Comparison of ENCODE assay signal across 10 cellular contexts in the genomic region with DNA sequence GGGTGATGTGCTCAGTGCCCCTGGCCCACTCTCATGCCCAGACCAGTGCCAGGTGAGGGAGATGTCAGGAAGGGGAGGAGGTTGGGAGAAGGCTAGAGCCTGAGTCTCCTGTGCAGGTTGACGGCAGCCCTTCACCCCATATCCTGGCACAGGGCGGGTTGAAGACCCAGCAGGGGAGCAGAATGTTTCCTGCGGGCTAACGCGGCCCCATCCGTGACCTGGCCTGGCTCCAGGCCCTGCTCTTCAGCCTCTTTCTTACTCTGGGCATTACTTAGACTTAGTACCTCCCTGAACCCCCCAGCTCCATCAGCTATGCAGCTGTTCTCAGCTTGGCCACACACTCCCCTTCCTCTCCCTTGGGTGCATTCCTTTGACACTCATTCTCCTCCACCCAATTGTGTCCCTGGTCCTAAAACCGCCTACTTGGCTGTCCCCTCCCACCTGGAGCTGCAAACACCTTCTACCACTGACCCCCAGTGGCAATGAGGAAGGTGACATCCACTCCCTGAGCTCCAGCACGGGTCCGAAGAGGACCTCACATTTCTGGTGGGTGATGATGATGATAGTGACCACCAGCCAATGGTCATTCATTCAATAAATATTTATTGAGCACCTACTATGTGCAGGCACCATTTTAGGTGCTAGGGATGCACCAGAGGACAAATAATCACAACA.
DNase-seq lines count a peak whose midpoint lies in the region; ATAC-seq, FAIRE-seq and TF ChIP-seq lines count a peak whose summit lies in the region.
"Had no signal": no experiment of that assay in that cellular context is flagged by ENCODE, and none has a peak within 500 bp of the region (broad histone marks: within the 10 kb centered on the region; RNA-seq: fewer than 3 reads in every experiment).

No MANE protein-coding gene starts in this region.

- no peaks in the 10 kb centered on the region for H3K4me1 ChIP-seq in breast epithelium

- H3K4me3 Mint-ChIP-seq in MCF 10A (ENCODE audit: unreplicated experiment) (no peak overlapping the region), CD14-positive monocyte (no peak overlapping the region)
- H3K4me3 Mint-ChIP-seq: activated T-helper 1 cell treated with anti-CD3 and anti-CD28 coated beads, Interleukin-12 subunit alpha, Interleukin-12 subunit beta, Interleukin-2, Interleukin-4 antibody, amounts not matched to agents 30 ng/mL and 10 ng/mL and 1 ng/mL, durations not matched to agents 14 hours and 24 hours and 36 hours had no signal

- H3K27me3 Mint-ChIP-seq in MCF 10A (ENCODE audit: insufficient read depth, unreplicated experiment) = no peaks in the 10 kb centered on the region
- peaks cover 6 to 12% (median 6%) of the 10 kb centered on the region in 3 donors for H3K27me3 Mint-ChIP-seq in CD14-positive monocyte (ENCODE audit: low read depth in 3 of 3)

- no peak for TF ChIP-seq POLR2A in breast epithelium (IDR thresholded peaks at IDR 0.05)

- H3K36me3 ChIP-seq in breast epithelium = no peaks in the 10 kb centered on the region

- H3K27ac Mint-ChIP-seq in MCF 10A (ENCODE audit: low read depth, unreplicated experiment) (no peak overlapping the region), CD14-positive monocyte (no peak overlapping the region)
- H3K27ac Mint-ChIP-seq: activated T-helper 1 cell treated with anti-CD3 and anti-CD28 coated beads, Interleukin-12 subunit alpha, Interleukin-12 subunit beta, Interleukin-2, Interleukin-4 antibody, amounts not matched to agents 30 ng/mL and 10 ng/mL and 1 ng/mL, durations not matched to agents 14 hours and 24 hours and 36 hours had no signal

- H3K4me1 Mint-ChIP-seq in MCF 10A (ENCODE audit: insufficient read depth, unreplicated experiment) = peaks cover 24% of the 10 kb centered on the region
- H3K4me1 Mint-ChIP-seq in CD14-positive monocyte = no peaks in the 10 kb centered on the region

- peak; percentile 41 for DNase-seq in MCF 10A (ENCODE audit: unreplicated experiment)
- no peak for DNase-seq in breast epithelium (ENCODE audit: low spot score in 2 of 2)
- peak; percentile 67 for DNase-seq in NCI-H345 (lab: John Stamatoyannopoulos, UW)
- DNase-seq in ecto neural progenitor cell (ENCODE audit: low spot score) = peak; percentile 45
- DNase-seq in urothelium cell line (ENCODE audit: low spot score) = peak; percentile 29
- DNase-seq in anterior cingulate cortex (lab: John Stamatoyannopoulos, UW) = no peak
- DNase-seq in CD14-positive monocyte (ENCODE audit: low spot score) = no peak
- DNase-seq: erythroblast had no signal

- no peak overlapping the region for H3K4me3 ChIP-seq in breast epithelium

- H3K9me3 ChIP-seq in breast epithelium = no peaks in the 10 kb centered on the region

- H3K27me3 ChIP-seq in breast epithelium = no peaks in the 10 kb centered on the region

- no peak for FAIRE-seq in urothelium cell line (lab: Jason Lieb, UNC)

- no TSS peak for BruUV-seq in MCF 10A (replicated peaks; lab: Mats Ljungman, UMichigan)

- POLR2A ChIA-PET in MCF 10A (lab: Yijun Ruan, JAX) = no interaction called here

- intact Hi-C loops in MCF 10A (cut with micrococcal nuclease) = no loop called here
- intact Hi-C loops in breast epithelium (cut with DNase I; ENCODE audit: low total_unique reads) = loop anchor here (5.0 kb wide), 1 partner anchor 927 kb away; no protein-coding TSS in a partner anchor
- intact Hi-C loops in CD14-positive monocyte (cut with micrococcal nuclease) = no loop called here

- CTCF ChIA-PET in MCF 10A (lab: Yijun Ruan, JAX) = interaction anchor here (1.2 kb wide), 1 partner anchor 179 kb away, joined by 3 read pairs; a partner anchor contains a TSS

- H3K9me3 Mint-ChIP-seq in MCF 10A (ENCODE audit: unreplicated experiment) = peaks cover under 1% of the 10 kb centered on the region
- peaks cover 0 to 3% (median 0%) of the 10 kb centered on the region in 7 donors for H3K9me3 Mint-ChIP-seq in CD14-positive monocyte
- H3K9me3 Mint-ChIP-seq: activated T-helper 1 cell treated with anti-CD3 and anti-CD28 coated beads, Interleukin-12 subunit alpha, Interleukin-12 subunit beta, Interleukin-2, Interleukin-4 antibody, amounts not matched to agents 30 ng/mL and 10 ng/mL and 1 ng/mL, durations not matched to agents 14 hours and 24 hours and 36 hours had no signal

- no peak overlapping the region for H3K27ac ChIP-seq in breast epithelium

- ATAC-seq in GM19324 (IDR thresholded peaks at IDR 0.05; ENCODE audit: low FRiP score, unreplicated experiment) = no peak

- H3K36me3 Mint-ChIP-seq in MCF 10A (ENCODE audit: insufficient read depth, unreplicated experiment) (no peaks in the 10 kb centered on the region), CD14-positive monocyte (no peaks in the 10 kb centered on the region)

- TF ChIP-seq CTCF in MCF 10A (IDR thresholded peaks at IDR 0.05; ENCODE audit: unreplicated experiment) = no peak
- no peak for TF ChIP-seq CTCF in breast epithelium (IDR thresholded peaks at IDR 0.05)
- TF ChIP-seq CTCF in CD14-positive monocyte (IDR thresholded peaks at IDR 0.05) = no peak

Comparison
In these comparisons a context has a peak if more than half of its experiments do, and no peak if none do; other contexts are left out.
1. DNase-seq: peak in MCF 10A (single experiment), NCI-H345 (single experiment), ecto neural progenitor cell (single experiment) and urothelium cell line (single experiment); none in breast epithelium (0 of 2), anterior cingulate cortex (0 of 58) and CD14-positive monocyte (single experiment).